In the genomic region with DNA sequence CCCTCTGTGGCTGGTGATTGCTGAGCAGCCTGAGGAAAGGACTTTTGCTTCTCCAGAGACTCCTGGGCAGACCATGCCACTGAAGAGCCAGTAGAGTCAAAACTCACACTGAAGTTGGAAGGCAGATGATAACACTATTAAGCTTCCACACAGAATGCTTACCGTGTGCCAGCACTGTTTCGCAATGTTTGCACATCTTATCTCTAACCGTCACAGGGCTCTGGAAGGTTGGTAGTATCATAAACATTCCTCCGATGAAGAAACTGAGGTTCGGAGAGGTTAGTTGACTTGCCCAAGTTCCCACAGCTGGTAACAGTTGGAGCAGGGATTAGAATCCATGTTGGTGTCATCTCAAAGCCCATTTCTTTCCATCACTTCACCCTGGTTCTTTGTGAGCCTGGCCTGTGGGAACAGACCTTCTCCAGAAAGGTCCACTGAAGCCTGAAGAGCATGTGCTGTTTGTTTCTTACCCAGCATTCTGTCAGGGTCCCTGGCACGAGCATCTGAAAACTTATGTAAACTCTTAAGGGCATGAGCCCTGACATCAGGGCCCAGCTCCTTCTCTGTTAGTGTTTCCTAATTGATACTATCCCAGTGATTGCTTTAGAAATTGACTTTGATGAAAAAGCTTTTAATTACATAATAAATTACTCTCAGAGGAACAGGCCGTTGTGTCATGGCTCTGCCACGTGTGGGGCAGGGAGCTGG, we compare ENCODE assay signal across 1 cellular context.
TF ChIP-seq lines count a peak whose summit lies in the region.

No MANE protein-coding gene starts in this region.

TF ChIP-seq in HEK293T, 16 proteins besides CTCF, POLR2A, EP300 and RAD21 (continued from another document):
- TF ChIP-seq TARDBP (IDR thresholded peaks at IDR 0.05), result no peak
